In the genomic region with DNA sequence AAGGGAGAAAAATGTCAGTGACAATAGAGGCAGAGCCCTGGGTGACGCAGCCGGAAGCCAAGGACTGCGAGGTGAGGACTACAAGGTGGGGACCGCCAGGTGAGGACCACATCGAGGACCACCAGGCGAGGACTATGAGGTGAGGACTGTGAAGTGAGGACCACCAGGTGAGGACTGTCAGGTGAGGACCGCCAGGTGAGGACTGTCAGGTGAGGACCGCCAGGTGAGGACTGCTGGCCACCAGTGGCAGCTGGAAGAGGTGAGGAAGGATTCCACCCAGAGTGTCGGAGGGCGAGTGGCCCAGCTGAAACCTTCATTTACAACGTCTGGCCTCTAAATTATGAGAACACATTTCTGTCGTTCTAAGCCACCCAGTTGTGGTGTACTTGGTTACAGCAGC, we compare ENCODE assay signal across 28 cellular contexts. TPM values are rescaled to one million over a fixed set of nuclear protein-coding genes. Genes with fewer than 3 reads are reported as not detected.
DNase-seq lines count a peak whose midpoint lies in the region; ATAC-seq and TF ChIP-seq lines count a peak whose summit lies in the region.
"Had no signal": no experiment of that assay in that cellular context is flagged by ENCODE, and none has a peak within 500 bp of the region (broad histone marks: within the 10 kb centered on the region; RNA-seq: fewer than 3 reads in every experiment).

No MANE protein-coding gene starts in this region.

- POLR2A ChIA-PET in PC-3 (lab: Charles Lee; ENCODE audit: unreplicated experiment), result no interaction called here

- no peaks in the 10 kb centered on the region for H3K9me2 ChIP-seq in PC-3 (replicated peaks; ENCODE audit: low read length)

- peaks cover 38% of the 10 kb centered on the region for H3K4me1 ChIP-seq in ACC112 (ENCODE audit: control insufficient read depth, insufficient read depth, low read length, unreplicated experiment)
- H3K4me1 ChIP-seq in adipocyte (ENCODE audit: control insufficient read depth, insufficient read depth, low read length), result peaks cover 64% of the 10 kb centered on the region
- H3K4me1 ChIP-seq in right lobe of liver, result peaks cover 0 to 81% (median 35%) of the 10 kb centered on the region in 4 donors
- H3K4me1 ChIP-seq in rectal smooth muscle tissue (ENCODE audit: control insufficient read depth, insufficient read depth, low read length), result peaks cover 9% of the 10 kb centered on the region
- peaks cover 10% of the 10 kb centered on the region for H3K4me1 ChIP-seq in PC-3 (ENCODE audit: insufficient read depth, low read length)

- no peaks in the 10 kb centered on the region for H4K20me1 ChIP-seq in PC-3 (ENCODE audit: low read length)

- H3K9me3 ChIP-seq in adipocyte (ENCODE audit: control insufficient read depth, low read length) (no peaks in the 10 kb centered on the region), right lobe of liver (no peaks in the 10 kb centered on the region), PC-3 (ENCODE audit: low read length) (no peaks in the 10 kb centered on the region)
- H3K9me3 ChIP-seq: left lung, Peyer's patch, vagina had no signal

- H3K36me3 ChIP-seq in ACC112 (ENCODE audit: insufficient read depth, low read length), result no peaks in the 10 kb centered on the region
- H3K36me3 ChIP-seq in adipocyte (ENCODE audit: control insufficient read depth, insufficient read depth, low read length, severe bottlenecking), result peaks cover 39% of the 10 kb centered on the region
- H3K36me3 ChIP-seq in right lobe of liver, result peaks cover 0 to 15% (median 8%) of the 10 kb centered on the region in 4 donors
- H3K36me3 ChIP-seq in rectal smooth muscle tissue (ENCODE audit: control insufficient read depth, insufficient read depth, low read length), result peaks cover 6% of the 10 kb centered on the region
- H3K36me3 ChIP-seq in PC-3 (ENCODE audit: low read depth, low read length), result peaks cover 6% of the 10 kb centered on the region; the same call in 1 of the 2 replicates
- H3K36me3 ChIP-seq: vagina had no signal

- no peaks in the 10 kb centered on the region for H3F3A ChIP-seq in PC-3 (ENCODE audit: low read length, unreplicated experiment)

- WGBS in right lobe of liver (ENCODE audit: insufficient coverage, low coverage, low lambda C conversion rate, missing lambda C conversion rate), result no CpG with 5 or more reads among the region's 12 CpGs

- H3K4me2 ChIP-seq in PC-3 (ENCODE audit: low read length), result no peak overlapping the region

- no peak overlapping the region for H3K4me3 ChIP-seq in ACC112 (ENCODE audit: low read depth, low read length)
- no peak overlapping the region for H3K4me3 ChIP-seq in adipocyte (ENCODE audit: low read length)
- no peak overlapping the region for H3K4me3 ChIP-seq in right lobe of liver
- H3K4me3 ChIP-seq in rectal smooth muscle tissue (ENCODE audit: low read length), result no peak overlapping the region
- no peak overlapping the region for H3K4me3 ChIP-seq in PC-3 (ENCODE audit: low read length)
- H3K4me3 ChIP-seq: K562, left lung, Peyer's patch, vagina had no signal

- intact Hi-C loops in right lobe of liver (cut with DNase I) (no loop called here), PC-3 (cut with micrococcal nuclease) (no loop called here)

- H3K27me3 ChIP-seq in ACC112 (ENCODE audit: insufficient read depth, low read length) (no peaks in the 10 kb centered on the region), adipocyte (replicated peaks; ENCODE audit: control insufficient read depth, insufficient read depth, low read length) (no peaks in the 10 kb centered on the region), right lobe of liver (no peaks in the 10 kb centered on the region), rectal smooth muscle tissue (ENCODE audit: control insufficient read depth, insufficient read depth, low read length) (no peaks in the 10 kb centered on the region), PC-3 (ENCODE audit: low read length) (no peaks in the 10 kb centered on the region)
- H3K27me3 ChIP-seq: left lung, Peyer's patch, vagina had no signal

- DNase-seq in adipocyte (ENCODE audit: low read depth) (no peak), right lobe of liver (no peak), middle frontal gyrus (ENCODE audit: extremely low spot score, low spot score) (no peak), PC-3 (no peak)
- DNase-seq: activated CD4-positive, alpha-beta memory T cell treated with anti-CD3 and anti-CD28 coated beads for 36 hours; activated CD4-positive, alpha-beta T cell treated with anti-CD3 and anti-CD28 coated beads for 1 hour; activated naive CD4-positive, alpha-beta T cell; activated T-cell treated with anti-CD3 and anti-CD28 coated beads, Interleukin-2, amount 50 U/mL, for 72 hours; AML-193; CD8-positive, alpha-beta memory T cell; effector CD8-positive, alpha-beta T cell; left lung; NCI-H1092; NCI-H1694 treated with DMSO at 0.1 percent for 48 hours; NCI-H446; NCI-H774; nucleus accumbens; Peyer's patch; SHP77; stimulated activated CD4-positive, alpha-beta T cell treated with anti-CD3 and anti-CD28 coated beads, Interleukin-15, amount 100 ng/mL, for 24 hours; stimulated activated CD4-positive, alpha-beta T cell treated with anti-CD3 and anti-CD28 coated beads, Interleukin-4, amount 100 ng/mL, for 4 hours; T-helper 2 cell had no signal

- TF ChIP-seq CTCF in right lobe of liver (IDR thresholded peaks at IDR 0.05) (no peak), PC-3 (conservative IDR thresholded peaks at IDR 0.05; ENCODE audit: low read depth, low read length) (no peak)

- H3K79me2 ChIP-seq in ACC112 (ENCODE audit: control insufficient read depth, insufficient read depth, low read length, unreplicated experiment), result no peaks in the 10 kb centered on the region
- H3K79me2 ChIP-seq in PC-3 (ENCODE audit: low read length), result no peaks in the 10 kb centered on the region

- no TSS peak for BruUV-seq in PC-3 (replicated peaks; lab: Mats Ljungman, UMichigan)

- no peak overlapping the region for H2AFZ ChIP-seq in ACC112 (ENCODE audit: low read length, unreplicated experiment)
- no peak overlapping the region for H2AFZ ChIP-seq in PC-3 (ENCODE audit: low read length)

- no peak for TF ChIP-seq POLR2A in right lobe of liver (IDR thresholded peaks at IDR 0.05)

- ATAC-seq in right lobe of liver (peak in 2 of 4 donors; percentile 2), PC-3 (no peak), HG03108 (IDR thresholded peaks at IDR 0.05; ENCODE audit: unreplicated experiment) (no peak), HG02870 (IDR thresholded peaks at IDR 0.05; ENCODE audit: unreplicated experiment) (no peak)
- ATAC-seq: activated T-cell treated with anti-CD3 and anti-CD28 coated beads, Interleukin-2, amount 50 U/mL, for 72 hours had no signal

- H3K27ac ChIP-seq in ACC112 (ENCODE audit: low read depth, low read length) (peak overlapping the region; percentile 79), right lobe of liver (peak overlapping the region; percentile 55 to 89 (median 65)), rectal smooth muscle tissue (ENCODE audit: low read depth, low read length) (peak overlapping the region; percentile 4), PC-3 (ENCODE audit: low read length) (no peak overlapping the region)
- H3K27ac ChIP-seq: Peyer's patch, vagina had no signal

- CTCF ChIA-PET in PC-3 (lab: Charles Lee), result no interaction called here

- H3K9ac ChIP-seq in adipocyte (ENCODE audit: low read length) (peak overlapping the region; percentile 77), rectal smooth muscle tissue (ENCODE audit: low read length) (no peak overlapping the region), PC-3 (ENCODE audit: low read length) (no peak overlapping the region)

RNA-seq across cellular contexts. Expression of a gene that starts 41.6 kb away (rescaled TPM):
- total RNA-seq in right lobe of liver (1,000 to 10,000 TPM in 2 of 6 experiments, 100 to 1,000 TPM in 4; 817 to 1,434 (median 907) TPM), PC-3 (2014; rRNA removed) (98.0 and 130 TPM in 2 replicates)
